Comparison of ENCODE assay signal across 31 cellular contexts in the genomic region with DNA sequence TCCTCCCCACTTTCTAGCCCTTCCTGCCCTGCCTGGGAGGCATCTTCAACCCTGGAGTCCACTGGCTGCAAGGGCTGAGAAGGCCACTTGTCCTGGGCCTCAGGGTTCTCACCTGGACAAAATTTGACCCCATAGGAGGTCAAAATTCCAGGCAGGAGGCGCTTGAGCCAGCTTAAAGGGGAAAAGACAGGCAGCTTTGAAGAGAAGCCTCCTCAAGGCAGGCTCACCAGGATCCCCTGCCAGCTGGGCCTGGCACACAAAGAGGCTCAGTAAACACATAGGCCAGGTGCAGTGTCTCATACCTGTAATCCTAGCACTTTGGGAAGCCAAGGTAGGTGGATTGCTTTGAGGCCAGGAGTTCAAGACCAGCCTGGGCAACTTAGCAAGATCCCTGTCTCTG. TPM values are rescaled to one million over a fixed set of nuclear protein-coding genes. Genes with fewer than 3 reads are reported as not detected.
"Had no signal": no experiment of that assay in that cellular context is flagged by ENCODE, and none has a peak within 500 bp of the region (broad histone marks: within the 10 kb centered on the region; RNA-seq: fewer than 3 reads in every experiment).

No MANE protein-coding gene starts in this region.

- ATAC-seq: activated T-helper 17 cell treated with anti-CD3 and anti-CD28 coated beads, Interleukin-2, amount 50 U/mL, for 72 hours; T-cell had no signal

- H3K9me3 ChIP-seq: MG63, Peyer's patch had no signal

- H3K27ac Mint-ChIP-seq: activated CD4-positive, alpha-beta memory T cell treated with anti-CD3 and anti-CD28 coated beads for 36 hours; activated CD4-positive, alpha-beta T cell treated with anti-CD3 and anti-CD28 coated beads, Interleukin-2, amount 10 ng/mL, durations not matched to agents 7 days and 5 days; activated naive CD4-positive, alpha-beta T cell treated with anti-CD3 and anti-CD28 coated beads for 36 hours; activated naive CD8-positive, alpha-beta T cell; activated T-helper 17 cell treated with anti-CD3 and anti-CD28 coated beads, Interleukin-2, amount 50 U/mL, for 72 hours; brain; T-cell had no signal

- H3K27me3 Mint-ChIP-seq: activated CD4-positive, alpha-beta memory T cell treated with anti-CD3 and anti-CD28 coated beads for 36 hours; activated CD4-positive, alpha-beta T cell treated with anti-CD3 and anti-CD28 coated beads, Interleukin-2, amount 10 ng/mL, durations not matched to agents 7 days and 5 days; activated naive CD8-positive, alpha-beta T cell; activated T-helper 17 cell treated with anti-CD3 and anti-CD28 coated beads, Interleukin-2, amount 50 U/mL, for 72 hours; T-cell had no signal

- FAIRE-seq: astrocyte, TTC549 had no signal

- H3K27me3 ChIP-seq: cardiac muscle cell, MG63, Peyer's patch had no signal

- H3K4me3 ChIP-seq: cardiac muscle cell, MG63, Peyer's patch had no signal

- H3K4me3 Mint-ChIP-seq: activated CD4-positive, alpha-beta memory T cell treated with anti-CD3 and anti-CD28 coated beads for 36 hours; activated CD4-positive, alpha-beta T cell treated with anti-CD3 and anti-CD28 coated beads, Interleukin-2, amount 10 ng/mL, durations not matched to agents 7 days and 5 days; activated naive CD4-positive, alpha-beta T cell treated with anti-CD3 and anti-CD28 coated beads for 36 hours; activated naive CD8-positive, alpha-beta T cell; activated T-helper 17 cell treated with anti-CD3 and anti-CD28 coated beads, Interleukin-2, amount 50 U/mL, for 72 hours; brain; T-cell had no signal

- H3K27ac ChIP-seq: cardiac muscle cell, KMS-11, Peyer's patch had no signal

- H3K4me1 ChIP-seq: Peyer's patch had no signal

- H3K36me3 Mint-ChIP-seq: activated CD4-positive, alpha-beta memory T cell treated with anti-CD3 and anti-CD28 coated beads for 36 hours; activated naive CD8-positive, alpha-beta T cell; brain; T-cell had no signal

- H3K9me3 Mint-ChIP-seq: activated CD4-positive, alpha-beta memory T cell treated with anti-CD3 and anti-CD28 coated beads for 36 hours; activated CD4-positive, alpha-beta T cell treated with anti-CD3 and anti-CD28 coated beads, Interleukin-2, amount 10 ng/mL, durations not matched to agents 7 days and 5 days; activated naive CD4-positive, alpha-beta T cell treated with anti-CD3 and anti-CD28 coated beads for 36 hours; activated T-helper 17 cell treated with anti-CD3 and anti-CD28 coated beads, Interleukin-2, amount 50 U/mL, for 72 hours; brain; T-cell had no signal

- H3K36me3 ChIP-seq: cardiac muscle cell, MG63, Peyer's patch had no signal

- H3K4me1 Mint-ChIP-seq: activated T-helper 17 cell treated with anti-CD3 and anti-CD28 coated beads, Interleukin-2, amount 50 U/mL, for 72 hours; brain had no signal

- DNase-seq: activated CD4-positive, alpha-beta memory T cell treated with anti-CD3 and anti-CD28 coated beads for 36 hours; activated CD4-positive, alpha-beta T cell treated with anti-CD3 and anti-CD28 coated beads, Interleukin-2, amount 10 ng/mL, durations not matched to agents 7 days and 5 days; activated CD4-positive, CD25-positive, alpha-beta regulatory T cell; activated CD8-positive, alpha-beta memory T cell treated with anti-CD3 and anti-CD28 coated beads for 24 hours; activated gamma-delta T cell; activated naive CD4-positive, alpha-beta T cell treated with anti-CD3 and anti-CD28 coated beads for 36 hours; activated T-cell treated with anti-CD3 and anti-CD28 coated beads, Interleukin-2, amount 50 U/mL, for 48 hours; amygdala; MG63; MV-4-11; NCI-H1105; NCI-H1436; NCI-H1694 treated with DMSO at 0.1 percent for 48 hours; NCI-H2107; NCI-H2171 treated with DMSO at 0.1 percent for 48 hours; NCI-H226; NCI-H526; NCI-H82; OCI-M1; Peyer's patch; SIG-M5; T-cell; T-helper 2 cell; T1000 had no signal

RNA-seq across cellular contexts. Expression of a gene that starts 53.0 kb away (rescaled TPM):
- polyA plus RNA-seq: cardiac muscle cell had no signal
